ENCODE assay signal across 9 cellular contexts in genomic region chr2:238141541-238142318, GRCh38. TPM values are rescaled to one million over a fixed set of nuclear protein-coding genes. Genes with fewer than 3 reads are reported as not detected.
DNase-seq lines count a peak whose midpoint lies in the region; ATAC-seq, FAIRE-seq and TF ChIP-seq lines count a peak whose summit lies in the region.
"Had no signal": no experiment of that assay in that cellular context is flagged by ENCODE, and none has a peak within 500 bp of the region (broad histone marks: within the 10 kb centered on the region; RNA-seq: fewer than 3 reads in every experiment).

No MANE protein-coding gene starts in this region.

- POLR2A ChIA-PET in activated naive CD8-positive, alpha-beta T cell treated with anti-CD3 and anti-CD28 coated beads, Interleukin-2, amount 10 ng/mL, durations not matched to agents 7 days and 5 days (lab: Charles Lee), result no interaction called here

- no peak for TF ChIP-seq CTCF in foreskin keratinocyte (conservative IDR thresholded peaks at IDR 0.05)

- no peak for ATAC-seq in activated naive CD8-positive, alpha-beta T cell treated with anti-CD3 and anti-CD28 coated beads, Interleukin-2, amount 10 ng/mL, durations not matched to agents 7 days and 5 days (ENCODE audit: low read depth)
- ATAC-seq in foreskin keratinocyte, result peak; percentile 26
- no peak for ATAC-seq in HG03135 (IDR thresholded peaks at IDR 0.05; ENCODE audit: unreplicated experiment)

- no peaks in the 10 kb centered on the region for H3K27me3 Mint-ChIP-seq in activated naive CD8-positive, alpha-beta T cell treated with anti-CD3 and anti-CD28 coated beads, Interleukin-2, amount 10 ng/mL, durations not matched to agents 7 days and 5 days
- H3K27me3 Mint-ChIP-seq in activated naive CD8-positive, alpha-beta T cell treated with anti-CD3 and anti-CD28 coated beads for 36 hours, result no peaks in the 10 kb centered on the region

- H3K27me3 ChIP-seq in foreskin keratinocyte, result peaks cover 7% of the 10 kb centered on the region
- H3K27me3 ChIP-seq: dorsolateral prefrontal cortex had no signal

- H3K9me3 Mint-ChIP-seq in activated naive CD8-positive, alpha-beta T cell treated with anti-CD3 and anti-CD28 coated beads, Interleukin-2, amount 10 ng/mL, durations not matched to agents 7 days and 5 days, result no peaks in the 10 kb centered on the region
- no peaks in the 10 kb centered on the region for H3K9me3 Mint-ChIP-seq in activated naive CD8-positive, alpha-beta T cell treated with anti-CD3 and anti-CD28 coated beads for 36 hours

- H3K4me1 ChIP-seq in foreskin keratinocyte, result peaks cover 7% of the 10 kb centered on the region

- FAIRE-seq in RCC 7860 (lab: Jason Lieb, UNC) (no peak), urothelium cell line (lab: Jason Lieb, UNC) (peak; percentile 73)

- no peaks in the 10 kb centered on the region for H3K36me3 Mint-ChIP-seq in activated naive CD8-positive, alpha-beta T cell treated with anti-CD3 and anti-CD28 coated beads, Interleukin-2, amount 10 ng/mL, durations not matched to agents 7 days and 5 days
- H3K36me3 Mint-ChIP-seq in activated naive CD8-positive, alpha-beta T cell treated with anti-CD3 and anti-CD28 coated beads for 36 hours, result no peaks in the 10 kb centered on the region

- H3K4me1 Mint-ChIP-seq in activated naive CD8-positive, alpha-beta T cell treated with anti-CD3 and anti-CD28 coated beads, Interleukin-2, amount 10 ng/mL, durations not matched to agents 7 days and 5 days, result peaks cover 2% of the 10 kb centered on the region
- H3K4me1 Mint-ChIP-seq in activated naive CD8-positive, alpha-beta T cell treated with anti-CD3 and anti-CD28 coated beads for 36 hours, result peaks cover 7% of the 10 kb centered on the region

- peak overlapping the region; percentile 70 for H3K27ac Mint-ChIP-seq in activated naive CD8-positive, alpha-beta T cell treated with anti-CD3 and anti-CD28 coated beads, Interleukin-2, amount 10 ng/mL, durations not matched to agents 7 days and 5 days
- no peak overlapping the region for H3K27ac Mint-ChIP-seq in activated naive CD8-positive, alpha-beta T cell treated with anti-CD3 and anti-CD28 coated beads for 36 hours

- DNase-seq in activated naive CD8-positive, alpha-beta T cell treated with anti-CD3 and anti-CD28 coated beads, Interleukin-2, amount 10 ng/mL, durations not matched to agents 7 days and 5 days, result no peak
- DNase-seq in activated naive CD8-positive, alpha-beta T cell treated with anti-CD3 and anti-CD28 coated beads for 36 hours, result no peak
- DNase-seq in RCC 7860 (ENCODE audit: low spot score) (peak; percentile 62), foreskin keratinocyte (peak; percentile 32 to 53), urothelium cell line (ENCODE audit: low spot score) (peak; percentile 56), GM19238 (ENCODE audit: insufficient read length, low spot score) (no peak), NCI-H1694 (lab: John Stamatoyannopoulos, UW) (no peak)
- DNase-seq: dorsolateral prefrontal cortex had no signal

- H3K4me3 Mint-ChIP-seq in activated naive CD8-positive, alpha-beta T cell treated with anti-CD3 and anti-CD28 coated beads, Interleukin-2, amount 10 ng/mL, durations not matched to agents 7 days and 5 days, result no peak overlapping the region
- no peak overlapping the region for H3K4me3 Mint-ChIP-seq in activated naive CD8-positive, alpha-beta T cell treated with anti-CD3 and anti-CD28 coated beads for 36 hours

- no peak overlapping the region for H3K27ac ChIP-seq in foreskin keratinocyte
- H3K27ac ChIP-seq: dorsolateral prefrontal cortex had no signal

RNA-seq across cellular contexts. Expression of gene KLHL30, which starts 3.3 kb away (rescaled TPM):
- not detected for total RNA-seq in activated naive CD8-positive, alpha-beta T cell treated with anti-CD3 and anti-CD28 coated beads, Interleukin-2, amount 10 ng/mL, durations not matched to agents 7 days and 5 days
- not detected for total RNA-seq in activated naive CD8-positive, alpha-beta T cell treated with anti-CD3 and anti-CD28 coated beads for 36 hours
- not detected in 2 replicates for total RNA-seq in foreskin keratinocyte
- polyA plus RNA-seq in foreskin keratinocyte, result not detected in 2 replicates

RNA-seq across cellular contexts. Expression of gene ERFE, which starts 17.0 kb away (rescaled TPM):
- under 1 TPM in 1 of 2 experiments, not detected in 1; 0.42 TPM for total RNA-seq in activated naive CD8-positive, alpha-beta T cell treated with anti-CD3 and anti-CD28 coated beads, Interleukin-2, amount 10 ng/mL, durations not matched to agents 7 days and 5 days
- under 1 TPM; 0.27 to 0.34 TPM for total RNA-seq in activated naive CD8-positive, alpha-beta T cell treated with anti-CD3 and anti-CD28 coated beads for 36 hours
- total RNA-seq in foreskin keratinocyte, result 0.28 and 0.75 TPM in 2 replicates
- polyA plus RNA-seq in foreskin keratinocyte, result 0.43 and 0.46 TPM in 2 replicates

RNA-seq across cellular contexts. Expression of gene ESPNL, which starts 41.6 kb away (rescaled TPM):
- total RNA-seq in activated naive CD8-positive, alpha-beta T cell treated with anti-CD3 and anti-CD28 coated beads, Interleukin-2, amount 10 ng/mL, durations not matched to agents 7 days and 5 days, result under 1 TPM; 0.09 to 0.11 TPM
- not detected for total RNA-seq in activated naive CD8-positive, alpha-beta T cell treated with anti-CD3 and anti-CD28 coated beads for 36 hours
- total RNA-seq in foreskin keratinocyte, result 0.25 and 0.92 TPM in 2 replicates
- polyA plus RNA-seq in foreskin keratinocyte, result 0.20 and 0.71 TPM in 2 replicates

Comparison
In these comparisons a context has a peak if more than half of its experiments do, and no peak if none do; other contexts are left out.
1. DNase-seq: peak in RCC 7860 (single experiment), foreskin keratinocyte (2 of 2) and urothelium cell line (single experiment); none in activated naive CD8-positive, alpha-beta T cell treated with anti-CD3 and anti-CD28 coated beads, Interleukin-2, amount 10 ng/mL, durations not matched to agents 7 days and 5 days (single experiment), activated naive CD8-positive, alpha-beta T cell treated with anti-CD3 and anti-CD28 coated beads for 36 hours (single experiment), GM19238 (single experiment) and NCI-H1694 (single experiment).